25 cellular contexts compared by ENCODE assay signal in genomic region chr1:167237000-167237399, GRCh38.
"Had no signal": no experiment of that assay in that cellular context is flagged by ENCODE, and none has a peak within 500 bp of the region (broad histone marks: within the 10 kb centered on the region; RNA-seq: fewer than 3 reads in every experiment).

No MANE protein-coding gene starts in this region.

- H3K27me3 ChIP-seq: SJSA1 had no signal

- H3K4me3 Mint-ChIP-seq: IgD-negative memory B cell had no signal

- H3K4me1 ChIP-seq: SJSA1 had no signal

- FAIRE-seq: HTR-8/SVneo, RCC 7860 had no signal

- H3K9me3 Mint-ChIP-seq: IgD-negative memory B cell had no signal

- H3K36me3 ChIP-seq: SJSA1 had no signal

- H3K27ac ChIP-seq: HL-60, SJSA1, SK-N-MC had no signal

- H3K9me3 ChIP-seq: SJSA1 had no signal

- H3K4me3 ChIP-seq: SJSA1, SK-N-MC had no signal

- DNase-seq: KBM-7, MV-4-11, NCI-H1048, NCI-H1105 treated with DMSO at 0.1 percent for 48 hours, NCI-H1417 treated with DMSO at 0.1 percent for 48 hours, NCI-H146, NCI-H187, NCI-H2029, NCI-H2081 treated with DMSO at 0.1 percent for 48 hours, NCI-H2171, NCI-H226, NCI-H446, NCI-H510A, NCI-H524 treated with DMSO at 0.1 percent for 48 hours, NCI-H69, NCI-H774, Right ventricle myocardium superior, RPMI8226, SIG-M5 had no signal

- H3K27me3 Mint-ChIP-seq: IgD-negative memory B cell had no signal
